18 cellular contexts compared by ENCODE assay signal in genomic region chr19:40621283-40621682, GRCh38.
"Had no signal": no experiment of that assay in that cellular context is flagged by ENCODE, and none has a peak within 500 bp of the region (broad histone marks: within the 10 kb centered on the region; RNA-seq: fewer than 3 reads in every experiment).

No MANE protein-coding gene starts in this region.

- H3K27ac Mint-ChIP-seq: activated CD8-positive, alpha-beta memory T cell treated with anti-CD3 and anti-CD28 coated beads, Interleukin-2, amount 10 ng/mL, durations not matched to agents 7 days and 5 days; natural killer cell treated with Interleukin-12 subunit alpha and Interleukin-12 subunit beta and Interleukin-15 and Interleukin-18, amount 100 ng/mL, for 72 hours had no signal

- H3K27me3 Mint-ChIP-seq: activated CD8-positive, alpha-beta memory T cell treated with anti-CD3 and anti-CD28 coated beads, Interleukin-2, amount 10 ng/mL, durations not matched to agents 7 days and 5 days; natural killer cell treated with Interleukin-12 subunit alpha and Interleukin-12 subunit beta and Interleukin-15 and Interleukin-18, amount 100 ng/mL, for 72 hours had no signal

- H3K9me3 Mint-ChIP-seq: endodermal cell; natural killer cell treated with Interleukin-12 subunit alpha and Interleukin-12 subunit beta and Interleukin-15 and Interleukin-18, amount 100 ng/mL, for 72 hours had no signal

- H3K4me3 Mint-ChIP-seq: activated CD8-positive, alpha-beta memory T cell treated with anti-CD3 and anti-CD28 coated beads, Interleukin-2, amount 10 ng/mL, durations not matched to agents 7 days and 5 days; endodermal cell; natural killer cell treated with Interleukin-12 subunit alpha and Interleukin-12 subunit beta and Interleukin-15 and Interleukin-18, amount 100 ng/mL, for 72 hours had no signal

- DNase-seq: activated CD4-positive, alpha-beta T cell treated with anti-CD3 and anti-CD28 coated beads for 1 hour; activated CD4-positive, alpha-beta T cell treated with anti-CD3 and anti-CD28 coated beads, Interleukin-2, amount 50 U/mL, for 4 hours; activated CD8-positive, alpha-beta memory T cell treated with anti-CD3 and anti-CD28 coated beads, Interleukin-2, amount 10 ng/mL, durations not matched to agents 7 days and 5 days; activated effector memory CD4-positive, alpha-beta T cell treated with Interleukin-2 at 50 U/mL for 16 hours; activated T-cell treated with anti-CD3 and anti-CD28 coated beads for 4 hours; body of pancreas; cortex of kidney; endodermal cell; islet precursor cell; left cardiac atrium; ovary; psoas muscle; stimulated activated CD4-positive, alpha-beta T cell treated with anti-CD3 and anti-CD28 coated beads, Interleukin-4, amount 100 ng/mL, for 24 hours; stimulated activated naive CD8-positive, alpha-beta T cell treated with anti-CD3 and anti-CD28 coated beads, Interleukin-15, Interleukin-2, amounts not matched to agents 100 U/mL and 50 U/mL, for 24 hours; tibial artery had no signal

- ATAC-seq: activated CD8-positive, alpha-beta memory T cell treated with anti-CD3 and anti-CD28 coated beads, Interleukin-2, amount 10 ng/mL, durations not matched to agents 7 days and 5 days; body of pancreas; heart left ventricle; left cardiac atrium; natural killer cell treated with Interleukin-12 subunit alpha and Interleukin-12 subunit beta and Interleukin-15 and Interleukin-18, amount 100 ng/mL, for 72 hours; psoas muscle; SK-N-SH treated with all-trans-retinoic acid at 6 μM for 48 hours; stimulated activated naive CD8-positive, alpha-beta T cell treated with anti-CD3 and anti-CD28 coated beads, Interleukin-15, Interleukin-2, amounts not matched to agents 100 U/mL and 50 U/mL, for 24 hours had no signal
